1 cellular context compared by ENCODE assay signal in the genomic region with DNA sequence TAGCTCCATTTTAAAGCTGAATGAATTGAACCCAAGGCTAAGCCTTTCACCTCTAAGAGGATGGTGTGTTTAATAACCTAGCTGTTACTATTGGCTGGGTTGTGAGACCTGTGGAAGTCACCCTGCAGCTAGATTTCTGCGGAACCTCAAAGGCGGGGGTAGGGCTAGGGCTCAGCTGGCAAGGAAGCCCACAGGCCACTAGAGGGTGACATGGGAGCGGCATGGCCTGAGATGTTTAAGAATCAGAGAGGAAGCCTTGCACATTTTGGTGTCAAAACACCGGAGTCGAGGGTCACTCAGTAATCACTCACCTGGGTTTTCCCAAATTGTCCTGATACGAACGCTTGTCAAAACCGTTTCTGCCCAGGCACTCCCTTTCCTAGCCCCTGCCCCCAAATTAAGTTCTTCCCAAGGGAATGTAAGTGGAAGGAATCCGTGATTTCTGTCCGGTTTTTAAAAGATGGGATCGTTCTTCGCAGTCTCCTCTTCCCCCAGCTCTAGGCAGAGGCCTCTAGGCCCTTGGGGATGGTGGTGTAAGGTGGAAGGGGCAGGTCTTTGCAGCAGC.
TF ChIP-seq lines count a peak whose summit lies in the region.

No MANE protein-coding gene starts in this region.

TF ChIP-seq in GM12878, 131 proteins besides CTCF, POLR2A, EP300 and RAD21 (continued from another document):
- TF ChIP-seq, protein P1, sequence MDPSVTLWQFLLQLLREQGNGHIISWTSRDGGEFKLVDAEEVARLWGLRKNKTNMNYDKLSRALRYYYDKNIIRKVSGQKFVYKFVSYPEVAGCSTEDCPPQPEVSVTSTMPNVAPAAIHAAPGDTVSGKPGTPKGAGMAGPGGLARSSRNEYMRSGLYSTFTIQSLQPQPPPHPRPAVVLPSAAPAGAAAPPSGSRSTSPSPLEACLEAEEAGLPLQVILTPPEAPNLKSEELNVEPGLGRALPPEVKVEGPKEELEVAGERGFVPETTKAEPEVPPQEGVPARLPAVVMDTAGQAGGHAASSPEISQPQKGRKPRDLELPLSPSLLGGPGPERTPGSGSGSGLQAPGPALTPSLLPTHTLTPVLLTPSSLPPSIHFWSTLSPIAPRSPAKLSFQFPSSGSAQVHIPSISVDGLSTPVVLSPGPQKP (IDR thresholded peaks at IDR 0.05; ENCODE audit: low read depth, low read length) = no peak
- peak; percentile 54; the same call in 1 of the 2 replicates for TF ChIP-seq RUNX3 (IDR thresholded peaks at IDR 0.05; ENCODE audit: low read length)
